Comparison of ENCODE assay signal across 17 cellular contexts in genomic region chr7:37982423-37982822, GRCh38.
"Had no signal": no experiment of that assay in that cellular context is flagged by ENCODE, and none has a peak within 500 bp of the region (broad histone marks: within the 10 kb centered on the region; RNA-seq: fewer than 3 reads in every experiment).

No MANE protein-coding gene starts in this region.

- H3K36me3 Mint-ChIP-seq: activated naive CD8-positive, alpha-beta T cell; mesothelial cell of epicardium; naive thymus-derived CD4-positive, alpha-beta T cell had no signal

- H3K4me1 ChIP-seq: colonic mucosa, left ventricle myocardium inferior, suprapubic skin had no signal

- DNase-seq: activated CD4-positive, alpha-beta T cell treated with anti-CD3 and anti-CD28 coated beads, Interleukin-2, amount 50 U/mL, for 4 hours; activated gamma-delta T cell; activated T-cell treated with anti-CD3 and anti-CD28 coated beads, Interleukin-2, amount 50 U/mL, for 1 hour; anterior cingulate cortex; colonic mucosa; effector CD8-positive, alpha-beta T cell; foreskin fibroblast; left ventricle myocardium inferior; naive thymus-derived CD4-positive, alpha-beta T cell; SIG-M5; stimulated activated CD4-positive, alpha-beta T cell treated with anti-CD3 and anti-CD28 coated beads, Interleukin-2, amount 100 ng/mL, for 24 hours; stimulated activated naive CD4-positive, alpha-beta T cell treated with Interleukin-2 at 50 U/mL for 16 hours; T-helper 2 cell had no signal

- H3K27ac Mint-ChIP-seq: activated naive CD8-positive, alpha-beta T cell; mesothelial cell of epicardium; naive thymus-derived CD4-positive, alpha-beta T cell had no signal

- H3K27me3 ChIP-seq: colonic mucosa, neutrophil, suprapubic skin had no signal

- H3K27ac ChIP-seq: colonic mucosa, left ventricle myocardium inferior, neutrophil, suprapubic skin had no signal

- H3K4me1 Mint-ChIP-seq: naive thymus-derived CD4-positive, alpha-beta T cell had no signal

- H3K9me3 ChIP-seq: colonic mucosa, left ventricle myocardium inferior, neutrophil, suprapubic skin had no signal

- H3K4me3 Mint-ChIP-seq: activated naive CD8-positive, alpha-beta T cell; mesothelial cell of epicardium; naive thymus-derived CD4-positive, alpha-beta T cell had no signal

- H3K4me3 ChIP-seq: colonic mucosa, left ventricle myocardium inferior, suprapubic skin had no signal

- H3K9me3 Mint-ChIP-seq: mesothelial cell of epicardium had no signal
